10 cellular contexts compared by ENCODE assay signal in genomic region chr4:143207555-143207954, GRCh38. TPM values are rescaled to one million over a fixed set of nuclear protein-coding genes. Genes with fewer than 3 reads are reported as not detected.
DNase-seq lines count a peak whose midpoint lies in the region; ATAC-seq, FAIRE-seq and TF ChIP-seq lines count a peak whose summit lies in the region.
"Had no signal": no experiment of that assay in that cellular context is flagged by ENCODE, and none has a peak within 500 bp of the region (broad histone marks: within the 10 kb centered on the region; RNA-seq: fewer than 3 reads in every experiment).

No MANE protein-coding gene starts in this region.

- no peak overlapping the region for H3K9ac ChIP-seq in liver (ENCODE audit: low read depth in 1 of 2, low read length in 2 of 2)

- peak; percentile 27 for TF ChIP-seq CTCF in liver (IDR thresholded peaks at IDR 0.05; ENCODE audit: low read depth, low read length, missing input control)

- peaks cover 50% of the 10 kb centered on the region for H3K36me3 Mint-ChIP-seq in activated T-helper 2 cell treated with anti-CD3 and anti-CD28 coated beads, Interferon-gamma antibody, Interleukin-2, Interleukin-4, amounts not matched to agents 10 μg/mL and 5 μg/mL and 100 μg/mL, durations not matched to agents 14 hours and 24 hours and 36 hours (ENCODE audit: low read depth)

- no peaks in the 10 kb centered on the region for H3K27me3 Mint-ChIP-seq in activated T-helper 2 cell treated with anti-CD3 and anti-CD28 coated beads, Interferon-gamma antibody, Interleukin-2, Interleukin-4, amounts not matched to agents 10 μg/mL and 5 μg/mL and 100 μg/mL, durations not matched to agents 14 hours and 24 hours and 36 hours (ENCODE audit: low read depth)

- DNase-seq in Ammon's horn (ENCODE audit: low spot score) (peak; percentile 48), LHCN-M2 (ENCODE audit: low read depth) (peak; percentile 15), cerebellum (ENCODE audit: low spot score) (peak; percentile 28), GM12892 (ENCODE audit: insufficient read length) (no peak)
- DNase-seq in activated T-helper 2 cell treated with anti-CD3 and anti-CD28 coated beads, Interferon-gamma antibody, Interleukin-2, Interleukin-4, amounts not matched to agents 10 μg/mL and 5 μg/mL and 100 μg/mL, durations not matched to agents 14 hours and 24 hours and 36 hours (ENCODE audit: low spot score), result no peak
- DNase-seq: activated CD4-positive, alpha-beta T cell treated with anti-CD3 and anti-CD28 coated beads for 48 hours; NCI-H1930 had no signal

- ATAC-seq in HG03280 (IDR thresholded peaks at IDR 0.05; ENCODE audit: unreplicated experiment) (no peak), GM21529 (IDR thresholded peaks at IDR 0.05; ENCODE audit: unreplicated experiment) (no peak)

- intact Hi-C loops in activated T-helper 2 cell treated with anti-CD3 and anti-CD28 coated beads, Interferon-gamma antibody, Interleukin-2, Interleukin-4, amounts not matched to agents 10 μg/mL and 5 μg/mL and 100 μg/mL, durations not matched to agents 14 hours and 24 hours and 36 hours (cut with micrococcal nuclease), result no loop called here

- no peaks in the 10 kb centered on the region for H3K9me3 ChIP-seq in liver (ENCODE audit: control insufficient read depth in 4 of 4, low read length in 3 of 4)

- H3K4me1 ChIP-seq in liver (ENCODE audit: control insufficient read depth in 4 of 4, insufficient read depth in 4 of 4, low read length in 3 of 4), result no peaks in the 10 kb centered on the region

- WGBS in liver, result 20% methylated on average over 1 of the region's 1 CpG

- no peak overlapping the region for H3K4me3 ChIP-seq in liver (ENCODE audit: low read depth in 1 of 3, low read length in 3 of 3)

- H3K27me3 ChIP-seq in liver (ENCODE audit: control insufficient read depth in 4 of 4, insufficient read depth in 4 of 4, low read length in 3 of 4), result no peaks in the 10 kb centered on the region

- H3K27ac Mint-ChIP-seq in activated T-helper 2 cell treated with anti-CD3 and anti-CD28 coated beads, Interferon-gamma antibody, Interleukin-2, Interleukin-4, amounts not matched to agents 10 μg/mL and 5 μg/mL and 100 μg/mL, durations not matched to agents 14 hours and 24 hours and 36 hours, result no peak overlapping the region

- H3K9me3 Mint-ChIP-seq in activated T-helper 2 cell treated with anti-CD3 and anti-CD28 coated beads, Interferon-gamma antibody, Interleukin-2, Interleukin-4, amounts not matched to agents 10 μg/mL and 5 μg/mL and 100 μg/mL, durations not matched to agents 14 hours and 24 hours and 36 hours, result no peaks in the 10 kb centered on the region

- TF ChIP-seq POLR2A in GM12892 (IDR thresholded peaks at IDR 0.05; ENCODE audit: low read depth, low read length), result no peak

- no peak for FAIRE-seq in GM12892 (lab: Jason Lieb, UNC)

- H3K4me3 Mint-ChIP-seq in activated T-helper 2 cell treated with anti-CD3 and anti-CD28 coated beads, Interferon-gamma antibody, Interleukin-2, Interleukin-4, amounts not matched to agents 10 μg/mL and 5 μg/mL and 100 μg/mL, durations not matched to agents 14 hours and 24 hours and 36 hours (ENCODE audit: low read depth), result no peak overlapping the region

- H3K27ac ChIP-seq in liver (ENCODE audit: low read depth in 1 of 2, low read length in 2 of 2), result no peak overlapping the region

- peaks cover 0 to 38% (median 29%) of the 10 kb centered on the region in 4 donors for H3K36me3 ChIP-seq in liver (ENCODE audit: control insufficient read depth in 4 of 4, insufficient read depth in 3 of 4, low read depth in 1 of 4, low read length in 3 of 4)

- TF ChIP-seq RAD21 in liver (IDR thresholded peaks at IDR 0.05), result peak; percentile 37 to 71

- H3K4me1 Mint-ChIP-seq in activated T-helper 2 cell treated with anti-CD3 and anti-CD28 coated beads, Interferon-gamma antibody, Interleukin-2, Interleukin-4, amounts not matched to agents 10 μg/mL and 5 μg/mL and 100 μg/mL, durations not matched to agents 14 hours and 24 hours and 36 hours (ENCODE audit: low read depth), result peaks cover 3% of the 10 kb centered on the region

TF ChIP-seq in liver, 16 proteins besides CTCF, POLR2A, EP300 and RAD21:
- no peak for TF ChIP-seq ZBTB33 (IDR thresholded peaks at IDR 0.05)
- TF ChIP-seq MAX (IDR thresholded peaks at IDR 0.05), result no peak
- TF ChIP-seq FOXA2 (IDR thresholded peaks at IDR 0.05), result no peak
- TF ChIP-seq JUND (IDR thresholded peaks at IDR 0.05), result no peak
- TF ChIP-seq NR2F2 (IDR thresholded peaks at IDR 0.05), result no peak
- no peak for TF ChIP-seq YY1 (IDR thresholded peaks at IDR 0.05)
- no peak for TF ChIP-seq REST (IDR thresholded peaks at IDR 0.05)
- TF ChIP-seq HNF4G (IDR thresholded peaks at IDR 0.05), result no peak
- TF ChIP-seq ATF3 (IDR thresholded peaks at IDR 0.05), result no peak
- no peak for TF ChIP-seq EGR1 (IDR thresholded peaks at IDR 0.05; ENCODE audit: low read depth in 2 of 2)
- TF ChIP-seq RXRA (IDR thresholded peaks at IDR 0.05), result no peak
- no peak for TF ChIP-seq GABPA (IDR thresholded peaks at IDR 0.05 in 1 of 2, conservative IDR thresholded peaks at IDR 0.05 in 1 of 2)
- TF ChIP-seq TAF1 (conservative IDR thresholded peaks at IDR 0.05), result no peak
- no peak for TF ChIP-seq SP1 (IDR thresholded peaks at IDR 0.05)
- TF ChIP-seq FOXA1 (IDR thresholded peaks at IDR 0.05), result no peak
- no peak for TF ChIP-seq HNF4A (conservative IDR thresholded peaks at IDR 0.05)

RNA-seq across cellular contexts. Expression of gene USP38, which starts 22.8 kb away (rescaled TPM):
- total RNA-seq in LHCN-M2 (2014; rRNA removed) (14.4 and 16.4 TPM in 2 replicates), cerebellum (23.9 TPM), liver (10 to 100 TPM; 24.5 to 36.1 TPM)
- polyA plus RNA-seq in LHCN-M2 (2012), result 3.9 TPM
- 10 to 100 TPM in 1 of 2 donors, 1 to 10 TPM in 1; 6.1 to 11.9 TPM for polyA plus RNA-seq in liver
- 23.5 and 26.2 TPM in 2 replicates for total RNA-seq in activated T-helper 2 cell treated with anti-CD3 and anti-CD28 coated beads, Interferon-gamma antibody, Interleukin-2, Interleukin-4, amounts not matched to agents 10 μg/mL and 5 μg/mL and 100 μg/mL, durations not matched to agents 14 hours and 24 hours and 36 hours
- polyA plus RNA-seq in GM12892 (2012; ENCODE audit: missing spikeins), result 8.9 TPM

Comparison
In these comparisons a context has a peak if more than half of its experiments do, and no peak if none do; other contexts are left out.
1. DNase-seq: peak in Ammon's horn (single experiment), LHCN-M2 (single experiment) and cerebellum (single experiment); none in activated T-helper 2 cell treated with anti-CD3 and anti-CD28 coated beads, Interferon-gamma antibody, Interleukin-2, Interleukin-4, amounts not matched to agents 10 μg/mL and 5 μg/mL and 100 μg/mL, durations not matched to agents 14 hours and 24 hours and 36 hours (single experiment) and GM12892 (single experiment).